8 cellular contexts compared by ENCODE assay signal in the genomic region with DNA sequence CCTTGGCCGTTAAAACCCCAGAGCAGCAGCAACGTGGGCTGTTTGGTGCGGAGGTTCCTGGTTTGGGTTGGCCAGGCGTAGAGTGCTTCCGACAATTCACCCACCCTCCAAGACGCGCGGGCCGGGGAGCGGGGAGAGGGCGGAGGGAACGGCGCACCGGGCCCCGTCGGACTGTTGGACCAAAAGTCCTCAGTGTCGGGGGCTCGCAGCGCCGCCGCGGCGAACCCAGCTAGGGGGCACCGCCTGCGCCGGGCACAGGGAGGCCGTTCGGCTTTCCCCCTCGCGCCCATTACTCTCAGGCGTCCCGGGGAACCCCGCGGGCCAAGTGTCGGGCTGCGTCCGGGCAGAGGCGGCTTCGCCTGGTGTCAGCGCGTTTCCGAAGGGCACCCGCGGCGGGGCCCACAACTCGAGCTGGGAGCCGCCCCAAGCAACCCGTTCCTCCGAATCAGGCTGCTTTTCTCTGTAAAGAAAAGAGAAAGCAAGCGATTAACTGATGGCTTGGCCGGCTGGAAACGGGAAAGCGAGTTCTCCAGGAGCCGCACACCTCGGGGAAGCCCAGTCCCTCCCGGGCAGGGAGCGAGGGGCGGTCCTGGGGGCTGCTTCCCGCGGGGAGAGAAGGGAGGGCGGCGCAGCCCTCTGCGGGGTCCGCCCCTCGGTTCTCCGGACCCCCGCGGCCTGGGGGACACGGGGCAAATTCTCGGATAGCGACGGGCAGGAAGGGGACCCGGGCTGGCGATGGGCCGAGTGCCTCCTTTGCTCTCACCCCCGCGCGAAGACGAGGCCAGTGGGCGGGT.
DNase-seq lines count a peak whose midpoint lies in the region; ATAC-seq and TF ChIP-seq lines count a peak whose summit lies in the region.

No MANE protein-coding gene starts in this region.

- in situ Hi-C loops in G401 (cut with HindIII; ENCODE audit: low sequenced_read_pairs): no loop called here

- H3K4me1 ChIP-seq in foreskin keratinocyte (no peaks in the 10 kb centered on the region), neuronal stem cell (ENCODE audit: control insufficient read depth in 2 of 2, insufficient read depth in 1 of 2, low read depth in 1 of 2, low read length in 2 of 2) (peaks cover 4 to 17% of the 10 kb centered on the region in 2 donors)

- POLR2A ChIA-PET in BJ (lab: Charles Lee): no interaction called here

- no CpG with 5 or more reads among the region's 80 CpGs for WGBS in neuronal stem cell (ENCODE audit: extremely low coverage in 2 of 2, insufficient read length in 2 of 2, insufficient replicate concordance in 1 of 2), 2 donors

- peak overlapping the region; percentile 98 for H3K18ac ChIP-seq in neuronal stem cell (ENCODE audit: low read length)

- peaks cover 3 to 5% of the 10 kb centered on the region in 2 donors for H3K36me3 Mint-ChIP-seq in activated T-cell treated with anti-CD3 and anti-CD28 coated beads, Interleukin-2, amount 50 U/mL, for 72 hours (ENCODE audit: insufficient read depth in 2 of 2)

- H2BK120ac ChIP-seq in neuronal stem cell (ENCODE audit: low read depth, low read length): peak overlapping the region; percentile 17

- no peaks in the 10 kb centered on the region for H3K9me3 Mint-ChIP-seq in activated T-cell treated with anti-CD3 and anti-CD28 coated beads, Interleukin-2, amount 50 U/mL, for 72 hours

- peak overlapping the region; percentile 48 for H3K4me3 ChIP-seq in BJ (ENCODE audit: low read depth, low read length)
- H3K4me3 ChIP-seq in neuronal stem cell (ENCODE audit: low read length in 2 of 2): peak overlapping the region; percentile 40 to 86

- H2AFZ ChIP-seq in neuronal stem cell (ENCODE audit: low read length): peak overlapping the region; percentile 75

- peak overlapping the region; percentile 89 for H3K9ac ChIP-seq in neuronal stem cell (ENCODE audit: low read depth, low read length, poor library complexity)

- H3K14ac ChIP-seq in neuronal stem cell (ENCODE audit: low read length): peak overlapping the region; percentile 51

- CTCF ChIA-PET in BJ (lab: Yijun Ruan, JAX): interaction anchor here (0.8 kb wide), 1 partner anchor 21 kb away, joined by 3 read pairs; no protein-coding TSS in a partner anchor

- H3K4ac ChIP-seq in neuronal stem cell (ENCODE audit: low read length): no peak overlapping the region

- H3K27me3 Mint-ChIP-seq in activated T-cell treated with anti-CD3 and anti-CD28 coated beads, Interleukin-2, amount 50 U/mL, for 72 hours (ENCODE audit: low read depth): peaks cover 25% of the 10 kb centered on the region

- H3K4me2 ChIP-seq in neuronal stem cell (ENCODE audit: insufficient read depth, low read length, poor library complexity, severe bottlenecking): peak overlapping the region; percentile 96

- no peaks in the 10 kb centered on the region for H3K9me3 ChIP-seq in neuronal stem cell (replicated peaks in 1 of 2; ENCODE audit: control insufficient read depth in 2 of 2, insufficient read depth in 1 of 2, low read depth in 1 of 2, low read length in 2 of 2)

- H2BK15ac ChIP-seq in neuronal stem cell (ENCODE audit: low read length): peak overlapping the region; percentile 81

- H3K27me3 ChIP-seq in BJ (ENCODE audit: control insufficient read depth, insufficient read depth, low read length): peaks cover 29% of the 10 kb centered on the region
- peaks cover 63% of the 10 kb centered on the region for H3K27me3 ChIP-seq in foreskin keratinocyte
- H3K27me3 ChIP-seq in neuronal stem cell (ENCODE audit: control insufficient read depth in 3 of 3, insufficient read depth in 3 of 3, low read depth in 1 of 3, low read length in 3 of 3): peaks cover 0 to 19% (median 0%) of the 10 kb centered on the region in 3 experiments

- no peaks in the 10 kb centered on the region for H3K36me3 ChIP-seq in BJ (ENCODE audit: control insufficient read depth, insufficient read depth, low read length)
- H3K36me3 ChIP-seq in neuronal stem cell (replicated peaks in 1 of 2; ENCODE audit: control insufficient read depth in 2 of 2, insufficient read depth in 2 of 2, low read length in 2 of 2): peaks cover 0 to 13% of the 10 kb centered on the region in 2 donors

- peak; percentile 54 to 58 for ATAC-seq in activated T-cell treated with anti-CD3 and anti-CD28 coated beads, Interleukin-2, amount 50 U/mL, for 72 hours (replicated peaks in 1 of 2)
- ATAC-seq in foreskin keratinocyte (peak; percentile 59), GM19023 (IDR thresholded peaks at IDR 0.05; ENCODE audit: unreplicated experiment) (no peak)

- H3K23ac ChIP-seq in neuronal stem cell (ENCODE audit: low read depth, low read length, poor library complexity): peak overlapping the region; percentile 67

- DNase-seq in BJ (ENCODE audit: low read depth) (no peak), M059J (ENCODE audit: low read depth) (peak; percentile 40), foreskin keratinocyte (peak in 1 of 2 donors; percentile 12), neuronal stem cell (ENCODE audit: low spot score) (peak; percentile 26), G401 (ENCODE audit: low spot score) (no peak), NCI-H146 (lab: John Stamatoyannopoulos, UW) (no peak)
- peak; percentile 70 to 71 for DNase-seq in activated T-cell treated with anti-CD3 and anti-CD28 coated beads, Interleukin-2, amount 50 U/mL, for 72 hours

- H3K27ac Mint-ChIP-seq in activated T-cell treated with anti-CD3 and anti-CD28 coated beads, Interleukin-2, amount 50 U/mL, for 72 hours: peak overlapping the region; percentile 78

- H3K4me3 Mint-ChIP-seq in activated T-cell treated with anti-CD3 and anti-CD28 coated beads, Interleukin-2, amount 50 U/mL, for 72 hours: peak overlapping the region; percentile 88 to 92

- H3K27ac ChIP-seq in foreskin keratinocyte (no peak overlapping the region), neuronal stem cell (replicated peaks; ENCODE audit: low read length) (no peak overlapping the region)

- TF ChIP-seq CTCF in BJ (IDR thresholded peaks at IDR 0.05; ENCODE audit: insufficient read depth, low read depth, low read length) (no peak), foreskin keratinocyte (conservative IDR thresholded peaks at IDR 0.05) (no peak)

- peak overlapping the region; percentile 33 for H2BK5ac ChIP-seq in neuronal stem cell (ENCODE audit: low read length)

- H3K79me1 ChIP-seq in neuronal stem cell (ENCODE audit: low read depth, low read length): peaks cover 2% of the 10 kb centered on the region

- no peak overlapping the region for H4K8ac ChIP-seq in neuronal stem cell (ENCODE audit: low read depth, low read length)

- peak overlapping the region; percentile 10 for H2AK5ac ChIP-seq in neuronal stem cell (ENCODE audit: low read depth, low read length)

- no peak overlapping the region for H4K91ac ChIP-seq in neuronal stem cell (ENCODE audit: low read depth, low read length, poor library complexity)

- peak overlapping the region; percentile 87 for H2BK12ac ChIP-seq in neuronal stem cell (ENCODE audit: low read length)

- H3K4me1 Mint-ChIP-seq in activated T-cell treated with anti-CD3 and anti-CD28 coated beads, Interleukin-2, amount 50 U/mL, for 72 hours (ENCODE audit: low read depth): peaks cover 64% of the 10 kb centered on the region

Comparison
In these comparisons a context has a peak if more than half of its experiments do, and no peak if none do; other contexts are left out.
1. DNase-seq: peak in M059J (single experiment), activated T-cell treated with anti-CD3 and anti-CD28 coated beads, Interleukin-2, amount 50 U/mL, for 72 hours (2 of 2) and neuronal stem cell (single experiment); none in BJ (single experiment), G401 (single experiment) and NCI-H146 (single experiment).